In the genomic region with DNA sequence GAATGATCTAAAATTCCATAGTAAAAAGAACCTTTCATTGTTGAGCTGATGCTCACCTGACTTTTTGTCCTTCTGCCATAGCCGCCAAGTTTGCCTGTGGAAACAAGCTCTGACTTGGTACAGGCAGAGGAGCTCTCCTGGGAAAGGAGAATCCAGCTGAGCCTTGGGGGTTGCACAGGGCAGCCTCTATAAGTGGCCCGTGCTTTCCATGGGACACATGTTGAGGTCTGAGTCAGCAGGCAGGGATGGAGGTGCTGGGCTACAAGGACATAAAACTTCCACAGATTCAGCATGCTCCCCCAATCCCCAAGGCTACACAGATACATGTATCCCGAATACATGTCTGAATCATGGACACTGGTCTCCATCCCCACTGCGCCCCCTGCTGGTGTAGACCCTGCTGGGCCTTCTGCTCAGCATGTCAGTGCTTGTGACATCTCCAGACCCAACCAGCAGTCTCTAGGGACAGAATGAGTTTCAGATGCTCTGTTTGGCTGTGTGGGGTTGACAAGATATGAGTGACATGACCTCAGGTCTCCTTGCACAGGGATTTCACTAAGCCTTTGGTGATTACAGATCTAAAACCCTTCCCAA, we compare ENCODE assay signal across 8 cellular contexts.
DNase-seq lines count a peak whose midpoint lies in the region; ATAC-seq and TF ChIP-seq lines count a peak whose summit lies in the region.
"Not testable (repeated sequence)": the region's sequence is repeated elsewhere in the genome, so short reads cannot be mapped to it uniquely, and the experiment has no call there.

No MANE protein-coding gene starts in this region.

- ATAC-seq in GM18508 (IDR thresholded peaks at IDR 0.05; ENCODE audit: insufficient read depth, unreplicated experiment) (peak; percentile 71), GM19468 (IDR thresholded peaks at IDR 0.05; ENCODE audit: extremely low read depth, unreplicated experiment) (peak; percentile 37), HG02642 (IDR thresholded peaks at IDR 0.05; ENCODE audit: poor library complexity, unreplicated experiment) (peak; percentile 96), HG03342 (IDR thresholded peaks at IDR 0.05; ENCODE audit: unreplicated experiment) (peak; percentile 98), Panc1 (0 out of 2 replicates have a peak, but pooled peaks have one; percentile 65), lower lobe of right lung (peak; percentile 60 to 66)

- H3K4me1 Mint-ChIP-seq in MCF 10A (ENCODE audit: insufficient read depth, unreplicated experiment), result not testable (repeated sequence)

- H3K9me3 ChIP-seq in Panc1 (ENCODE audit: control insufficient read depth, insufficient read depth, low read depth, low read length); lower lobe of right lung: not testable (repeated sequence)

- not testable (repeated sequence) for H3K36me3 ChIP-seq in Panc1 (ENCODE audit: control insufficient read depth, insufficient read depth, low read length); lower lobe of right lung

- not testable (repeated sequence) for H3K27ac ChIP-seq in 22Rv1; Panc1 (ENCODE audit: low read length); lower lobe of right lung

- H3K4me1 ChIP-seq in Panc1 (ENCODE audit: control insufficient read depth, insufficient read depth, low read length); lower lobe of right lung: not testable (repeated sequence)

- DNase-seq in Panc1 (ENCODE audit: low read depth, low spot score); lower lobe of right lung: not testable (repeated sequence)
- peak; percentile 9 for DNase-seq in MCF 10A (ENCODE audit: unreplicated experiment)

- not testable (repeated sequence) for H3K4me3 ChIP-seq in Panc1 (ENCODE audit: low read depth in 2 of 2, low read length in 2 of 2); lower lobe of right lung

- H3K4me3 Mint-ChIP-seq in MCF 10A (ENCODE audit: unreplicated experiment), result not testable (repeated sequence)

- peak; percentile 64 for TF ChIP-seq CTCF in 22Rv1 (IDR thresholded peaks at IDR 0.05)
- TF ChIP-seq CTCF in Panc1 (IDR thresholded peaks at IDR 0.05), result peak; percentile 59
- peak; percentile 31 for TF ChIP-seq CTCF in MCF 10A (IDR thresholded peaks at IDR 0.05; ENCODE audit: unreplicated experiment)
- TF ChIP-seq CTCF in lower lobe of right lung (IDR thresholded peaks at IDR 0.05), result peak; percentile 29

- H3K27ac Mint-ChIP-seq in MCF 10A (ENCODE audit: low read depth, unreplicated experiment), result not testable (repeated sequence)

- BruUV-seq in Panc1 (replicated peaks; lab: Mats Ljungman, UMichigan); MCF 10A (replicated peaks; lab: Mats Ljungman, UMichigan): not testable (repeated sequence)

- CTCF ChIA-PET in Panc1 (lab: Charles Lee), result not testable (repeated sequence)
- CTCF ChIA-PET in MCF 10A (lab: Yijun Ruan, JAX), result interaction anchor here (0.7 kb wide), 1 partner anchor 334 kb away, joined by 3 read pairs; no protein-coding TSS in a partner anchor

- intact Hi-C loops in Panc1 (cut with micrococcal nuclease; ENCODE audit: unreplicated experiment); MCF 10A (cut with micrococcal nuclease); lower lobe of right lung (cut with DNase I): not testable (repeated sequence)

- in situ Hi-C loops in Panc1 (cut with HindIII; ENCODE audit: low pct_unique_long_range_greater_than_20kb, low sequenced_read_pairs), result not testable (repeated sequence)

- POLR2A ChIA-PET in Panc1 (lab: Charles Lee); MCF 10A (lab: Yijun Ruan, JAX): not testable (repeated sequence)

- H3K27me3 ChIP-seq in Panc1 (ENCODE audit: control insufficient read depth, insufficient read depth, low read length); lower lobe of right lung (ENCODE audit: low read depth): not testable (repeated sequence)

- H3K9me3 Mint-ChIP-seq in MCF 10A (ENCODE audit: unreplicated experiment), result not testable (repeated sequence)

- H3K36me3 Mint-ChIP-seq in MCF 10A (ENCODE audit: insufficient read depth, unreplicated experiment), result not testable (repeated sequence)

- peaks cover 11% of the 10 kb centered on the region for H3K27me3 Mint-ChIP-seq in MCF 10A (ENCODE audit: insufficient read depth, unreplicated experiment)

Comparison
In these comparisons a context has a peak if more than half of its experiments do, and no peak if none do; other contexts are left out.
1. ATAC-seq: peak in every context shown above with its lines; median percentile 98 in HG03342; 96 in HG02642; 71 in GM18508; 65 in Panc1; 63 in lower lobe of right lung; 37 in GM19468.